8 cellular contexts compared by ENCODE assay signal in the genomic region with DNA sequence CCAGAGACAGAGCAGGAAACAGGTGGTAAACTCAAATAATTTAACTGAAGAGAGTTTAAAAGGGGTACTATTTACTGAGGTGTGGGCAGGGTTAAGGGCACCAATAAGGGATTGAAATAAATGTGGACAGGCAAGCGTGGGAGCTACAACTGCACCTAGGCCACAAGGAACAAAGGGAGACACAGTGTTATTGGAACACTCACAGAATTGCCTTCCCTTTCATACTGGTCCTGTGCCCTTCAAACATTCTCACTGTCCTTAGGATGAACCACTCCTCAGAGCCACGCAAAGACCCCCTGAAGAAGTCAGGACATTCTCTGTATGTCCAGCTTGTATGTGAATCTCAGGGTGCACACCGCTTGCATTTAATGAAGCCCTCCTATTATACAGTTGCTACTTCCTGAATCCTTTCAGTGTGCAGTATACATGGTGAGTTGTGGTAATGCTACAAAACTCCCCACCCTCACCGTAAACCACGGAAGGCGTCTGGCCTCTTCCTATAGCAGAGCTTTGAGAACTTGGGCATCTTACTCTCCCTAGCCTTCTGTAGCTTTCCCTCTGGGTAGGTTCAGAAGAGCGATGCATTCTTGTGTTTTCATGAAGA. TPM values are rescaled to one million over a fixed set of nuclear protein-coding genes. Genes with fewer than 3 reads are reported as not detected.
DNase-seq lines count a peak whose midpoint lies in the region; ATAC-seq and TF ChIP-seq lines count a peak whose summit lies in the region.

No MANE protein-coding gene starts in this region.

- in situ Hi-C loops in GM23248 (cut with MboI): no loop called here

- intact Hi-C loops in heart left ventricle (cut with DNase I) (no loop called here), Right ventricle myocardium superior (cut with DNase I) (no loop called here)

- no peaks in the 10 kb centered on the region for H3K36me3 Mint-ChIP-seq in neural progenitor cell

- no peaks in the 10 kb centered on the region for H3K9me2 ChIP-seq in GM23248 (ENCODE audit: insufficient read depth)

- H3K4me2 ChIP-seq in neural progenitor cell (no peak overlapping the region), GM23248 (ENCODE audit: unreplicated experiment) (no peak overlapping the region), osteoblast (ENCODE audit: insufficient read depth, low read length) (no peak overlapping the region)

- H3K27ac ChIP-seq in heart left ventricle (peak overlapping the region in 11 of 12 donors; percentile 16 to 90 (median 79)), neural progenitor cell (no peak overlapping the region), GM23248 (no peak overlapping the region), osteoblast (ENCODE audit: low read depth, low read length) (no peak overlapping the region)

- H3K9ac ChIP-seq in neural progenitor cell (no peak overlapping the region), GM23248 (no peak overlapping the region)

- H4K20me1 ChIP-seq in neural progenitor cell (ENCODE audit: low read depth): no peaks in the 10 kb centered on the region
- H4K20me1 ChIP-seq in GM23248 (ENCODE audit: insufficient read depth): no peaks in the 10 kb centered on the region
- H4K20me1 ChIP-seq in osteoblast (ENCODE audit: insufficient read depth, low read length): no peaks in the 10 kb centered on the region

- H3F3A ChIP-seq in neural progenitor cell (ENCODE audit: low read depth): no peaks in the 10 kb centered on the region
- no peaks in the 10 kb centered on the region for H3F3A ChIP-seq in GM23248 (ENCODE audit: insufficient read depth)

- H3K27me3 ChIP-seq in heart left ventricle: no peaks in the 10 kb centered on the region
- H3K27me3 ChIP-seq in neural progenitor cell: no peaks in the 10 kb centered on the region
- no peaks in the 10 kb centered on the region for H3K27me3 ChIP-seq in GM23248 (replicated peaks; ENCODE audit: insufficient read depth)
- H3K27me3 ChIP-seq in osteoblast (ENCODE audit: insufficient read depth, low read length): no peaks in the 10 kb centered on the region

- no peaks in the 10 kb centered on the region for H3K9me3 ChIP-seq in heart left ventricle
- no peaks in the 10 kb centered on the region for H3K9me3 ChIP-seq in neural progenitor cell (ENCODE audit: low read depth)
- no peaks in the 10 kb centered on the region for H3K9me3 ChIP-seq in GM23248 (ENCODE audit: low read depth)
- no peaks in the 10 kb centered on the region for H3K9me3 ChIP-seq in osteoblast (ENCODE audit: low read depth, low read length)

- H3K4me1 Mint-ChIP-seq in neural progenitor cell: no peaks in the 10 kb centered on the region

- 58 to 73% (median 70%) methylated on average over 7 of the region's 7 CpGs for WGBS in heart left ventricle, 4 donors
- 73 to 76% methylated on average over 7 of the region's 7 CpGs for WGBS in GM23248 (ENCODE audit: low coverage in 1 of 2, low lambda C conversion rate in 2 of 2, missing lambda C conversion rate in 2 of 2), 2 experiments

- H3K4me3 ChIP-seq in heart left ventricle (no peak overlapping the region), neural progenitor cell (no peak overlapping the region), GM23248 (no peak overlapping the region), osteoblast (ENCODE audit: insufficient read depth, low read length) (no peak overlapping the region)

- no peak for TF ChIP-seq CTCF in heart left ventricle (IDR thresholded peaks at IDR 0.05)
- no peak for TF ChIP-seq CTCF in neural progenitor cell (IDR thresholded peaks at IDR 0.05)
- no peak for TF ChIP-seq CTCF in osteoblast (IDR thresholded peaks at IDR 0.05; ENCODE audit: extremely low read depth, low read depth, low read length)

- no peak overlapping the region for H3K27ac Mint-ChIP-seq in neural progenitor cell

- H2AFZ ChIP-seq in neural progenitor cell (replicated peaks) (peak overlapping the region; percentile 34), GM23248 (no peak overlapping the region), osteoblast (ENCODE audit: low read length) (no peak overlapping the region)

- H3K4me1 ChIP-seq in heart left ventricle (peaks cover 0 to 40% (median 11%) of the 10 kb centered on the region in 12 donors), neural progenitor cell (no peaks in the 10 kb centered on the region), GM23248 (ENCODE audit: insufficient read depth) (no peaks in the 10 kb centered on the region), osteoblast (ENCODE audit: insufficient read depth, low read length) (no peaks in the 10 kb centered on the region)

- H3K4me3 Mint-ChIP-seq in neural progenitor cell: no peak overlapping the region

- peak in 2 of 4 donors; percentile 16 to 45 for ATAC-seq in heart left ventricle
- no peak for ATAC-seq in Right ventricle myocardium superior (ENCODE audit: poor library complexity)
- ATAC-seq in HG03565 (IDR thresholded peaks at IDR 0.05; ENCODE audit: unreplicated experiment): peak; percentile 95

- H3K36me3 ChIP-seq in heart left ventricle (no peaks in the 10 kb centered on the region), neural progenitor cell (no peaks in the 10 kb centered on the region), GM23248 (ENCODE audit: low read depth) (no peaks in the 10 kb centered on the region), osteoblast (ENCODE audit: insufficient read depth, low read length) (no peaks in the 10 kb centered on the region)

- H3K9me3 Mint-ChIP-seq in neural progenitor cell: no peaks in the 10 kb centered on the region

- DNase-seq in heart left ventricle (no peak), Right ventricle myocardium superior (no peak), neural progenitor cell (ENCODE audit: low spot score) (no peak), AG08395 (ENCODE audit: low spot score) (no peak), GM23248 (no peak), osteoblast (ENCODE audit: insufficient read length, low spot score, missing footprints) (no peak)
- peak; percentile 53 for DNase-seq in activated CD8-positive, alpha-beta memory T cell treated with anti-CD3 and anti-CD28 coated beads, Interleukin-2, amount 50 U/mL, for 4 hours

- TF ChIP-seq POLR2A in heart left ventricle (IDR thresholded peaks at IDR 0.05): no peak

- H3K27me3 Mint-ChIP-seq in neural progenitor cell (ENCODE audit: insufficient read depth, low read depth): no peaks in the 10 kb centered on the region

- H3K79me2 ChIP-seq in neural progenitor cell (ENCODE audit: low read depth) (no peaks in the 10 kb centered on the region), GM23248 (ENCODE audit: insufficient read depth) (no peaks in the 10 kb centered on the region), osteoblast (ENCODE audit: insufficient read depth, low read length) (no peaks in the 10 kb centered on the region)

RNA-seq across cellular contexts. Expression of gene MRPL1, which starts 9.6 kb away (rescaled TPM):
- total RNA-seq in heart left ventricle (10 to 100 TPM; 26.9 to 47.6 (median 40.2) TPM), Right ventricle myocardium superior (44.8 TPM), neural progenitor cell (ENCODE audit: low replicate concordance) (28.8 and 48.5 TPM in 2 replicates), osteoblast (23.2 and 25.3 TPM in 2 replicates)
- polyA plus RNA-seq in heart left ventricle (10 to 100 TPM; 34.1 to 69.4 TPM), GM23248 (2016; fragmentation: Nextera tagmentation; extraction: Ambion mirVana) (21.5 and 23.2 TPM in 2 replicates)
- total RNA-seq in GM23248 (2014; rRNA removed; shearing (Covaris generic)): 18.0 and 21.7 TPM in 2 replicates

RNA-seq across cellular contexts. Expression of gene CNOT6L, which starts 33.8 kb away (rescaled TPM):
- total RNA-seq in heart left ventricle (10 to 100 TPM; 12.1 to 39.2 (median 19.6) TPM), Right ventricle myocardium superior (19.3 TPM), neural progenitor cell (ENCODE audit: low replicate concordance) (6.0 and 7.5 TPM in 2 replicates), osteoblast (15.2 and 17.4 TPM in 2 replicates)
- polyA plus RNA-seq in heart left ventricle (1 to 10 TPM; 2.2 to 6.9 TPM), GM23248 (2016; fragmentation: Nextera tagmentation; extraction: Ambion mirVana) (6.5 and 7.5 TPM in 2 replicates)
- 9.2 and 11.1 TPM in 2 replicates for total RNA-seq in GM23248 (2014; rRNA removed; shearing (Covaris generic))

Comparison
In these comparisons a context has a peak if more than half of its experiments do, and no peak if none do; other contexts are left out.
1. H3K27ac ChIP-seq: peak in heart left ventricle (11 of 12); none in neural progenitor cell (single experiment), GM23248 (single experiment) and osteoblast (single experiment).